Comparison of ENCODE assay signal across 13 cellular contexts in the genomic region with DNA sequence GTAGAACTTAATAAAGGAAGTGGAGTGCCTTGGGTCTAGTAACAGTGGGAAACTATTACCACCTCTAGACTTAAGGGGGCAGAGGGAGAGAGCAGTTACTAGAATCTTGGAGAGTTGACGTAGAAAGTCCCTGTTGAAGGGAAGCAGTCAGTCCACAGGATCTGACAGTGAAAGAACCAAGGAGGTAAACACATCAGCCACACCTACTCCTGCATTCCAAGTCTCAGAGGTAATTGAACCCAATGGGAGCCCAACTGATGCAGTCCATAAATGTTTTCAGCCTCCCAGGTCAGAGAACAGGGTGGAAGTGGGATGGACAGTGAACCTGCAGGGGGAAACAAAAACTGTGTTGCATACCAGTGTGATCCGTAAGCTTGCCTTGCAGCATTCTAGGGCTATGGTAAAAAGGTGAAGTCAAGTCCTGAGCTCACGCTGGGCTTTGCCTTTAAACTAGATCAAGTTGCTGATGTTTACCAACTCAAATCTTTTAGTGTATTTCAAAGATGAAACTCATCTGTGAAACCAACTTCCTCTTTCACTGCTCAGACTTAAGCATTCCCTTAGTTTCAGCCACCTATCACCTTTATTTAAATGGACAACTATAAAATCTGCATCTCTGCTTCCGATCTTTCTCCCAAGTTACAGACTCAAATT. TPM values are rescaled to one million over a fixed set of nuclear protein-coding genes. Genes with fewer than 3 reads are reported as not detected.
DNase-seq lines count a peak whose midpoint lies in the region; ATAC-seq and TF ChIP-seq lines count a peak whose summit lies in the region.
"Had no signal": no experiment of that assay in that cellular context is flagged by ENCODE, and none has a peak within 500 bp of the region (broad histone marks: within the 10 kb centered on the region; RNA-seq: fewer than 3 reads in every experiment).

No MANE protein-coding gene starts in this region.

- no peaks in the 10 kb centered on the region for H4K20me1 ChIP-seq in GM23338 (replicated peaks; ENCODE audit: insufficient read depth)
- H4K20me1 ChIP-seq: BLaER1 treated with 17β-estradiol and CSF1 and Interleukin-3, amounts not matched to agents 10 nM and 100 nM had no signal

- no peak for DNase-seq in AG04450 (ENCODE audit: low read depth, low spot score)
- peak; percentile 67 for DNase-seq in GM23338 (ENCODE audit: low spot score)
- DNase-seq in MCF 10A (ENCODE audit: unreplicated experiment): peak; percentile 41
- DNase-seq in memory B cell (ENCODE audit: low spot score in 2 of 2): peak in 1 of 2 donors; percentile 2
- no peak for DNase-seq in AG20443 (ENCODE audit: low spot score)
- DNase-seq in activated CD4-positive, alpha-beta T cell treated with anti-CD3 and anti-CD28 coated beads, Interleukin-2, amount 10 ng/mL, durations not matched to agents 7 days and 5 days: no peak
- no peak for DNase-seq in activated gamma-delta T cell (lab: John Stamatoyannopoulos, UW)
- DNase-seq: activated CD8-positive, alpha-beta memory T cell treated with anti-CD3 and anti-CD28 coated beads, Interleukin-2, amount 10 ng/mL, durations not matched to agents 7 days and 5 days; MG63; stimulated activated CD4-positive, alpha-beta T cell treated with anti-CD3 and anti-CD28 coated beads, Interleukin-2, amount 100 ng/mL, for 48 hours had no signal

- H3K79me2 ChIP-seq in GM23338 (replicated peaks; ENCODE audit: insufficient read depth): no peaks in the 10 kb centered on the region

- no peaks in the 10 kb centered on the region; the same call in 1 of the 2 replicates for H3K9me3 ChIP-seq in AG04450 (ENCODE audit: control insufficient read depth, insufficient read depth, low read length)
- H3K9me3 ChIP-seq: BLaER1 treated with 17β-estradiol and CSF1 and Interleukin-3, amounts not matched to agents 10 nM and 100 nM; MG63 had no signal

- no peak overlapping the region for H2AFZ ChIP-seq in GM23338

- H3K36me3 Mint-ChIP-seq in GM23338 (ENCODE audit: low read depth): no peaks in the 10 kb centered on the region
- peaks cover 6% of the 10 kb centered on the region for H3K36me3 Mint-ChIP-seq in MCF 10A (ENCODE audit: insufficient read depth, unreplicated experiment)
- H3K36me3 Mint-ChIP-seq in memory B cell: no peaks in the 10 kb centered on the region
- no peaks in the 10 kb centered on the region for H3K36me3 Mint-ChIP-seq in activated CD4-positive, alpha-beta T cell treated with anti-CD3 and anti-CD28 coated beads, Interleukin-2, amount 10 ng/mL, durations not matched to agents 7 days and 5 days (ENCODE audit: low read depth)
- H3K36me3 Mint-ChIP-seq: activated CD8-positive, alpha-beta memory T cell treated with anti-CD3 and anti-CD28 coated beads, Interleukin-2, amount 10 ng/mL, durations not matched to agents 7 days and 5 days had no signal

- no TSS peak for BruUV-seq in MCF 10A (replicated peaks; lab: Mats Ljungman, UMichigan)

- CTCF ChIA-PET in AG04450 (lab: Charles Lee): interaction anchor here (1.0 kb wide), 1 partner anchor 87 kb away, joined by 3 read pairs; no protein-coding TSS in a partner anchor
- CTCF ChIA-PET in MCF 10A (lab: Yijun Ruan, JAX): interaction anchor here (0.7 to 1.1 kb wide), 3 partner anchors 12 to 87 kb away, joined by 3 read pairs; no protein-coding TSS in a partner anchor
- CTCF ChIA-PET in activated CD4-positive, alpha-beta T cell treated with anti-CD3 and anti-CD28 coated beads, Interleukin-2, amount 10 ng/mL, durations not matched to agents 7 days and 5 days (lab: Charles Lee): no interaction called here

- H3K27me3 ChIP-seq in AG04450 (ENCODE audit: control insufficient read depth, insufficient read depth, low read length) (no peaks in the 10 kb centered on the region), GM23338 (ENCODE audit: insufficient read depth) (no peaks in the 10 kb centered on the region)
- H3K27me3 ChIP-seq: BLaER1 treated with 17β-estradiol and CSF1 and Interleukin-3, amounts not matched to agents 10 nM and 100 nM; MG63 had no signal

- POLR2A ChIA-PET in AG04450 (lab: Yijun Ruan, JAX) (no interaction called here), MCF 10A (lab: Yijun Ruan, JAX) (interaction anchor here (0.7 to 5.0 kb wide), 5 partner anchors 8 to 1688 kb away, joined by 3 to 25 read pairs (median 22); no protein-coding TSS in a partner anchor)
- POLR2A ChIA-PET in activated CD4-positive, alpha-beta T cell treated with anti-CD3 and anti-CD28 coated beads, Interleukin-2, amount 10 ng/mL, durations not matched to agents 7 days and 5 days (lab: Charles Lee): no interaction called here

- TF ChIP-seq CTCF in AG04450 (IDR thresholded peaks at IDR 0.05; ENCODE audit: low read depth, low read length): no peak
- TF ChIP-seq CTCF in GM23338 (conservative IDR thresholded peaks at IDR 0.05; ENCODE audit: low read depth in 2 of 2): peak; percentile 11 to 33; a peak in 2 of 4 replicates
- no peak for TF ChIP-seq CTCF in MCF 10A (IDR thresholded peaks at IDR 0.05; ENCODE audit: unreplicated experiment)

- H3F3A ChIP-seq in GM23338 (replicated peaks; ENCODE audit: low read depth): no peaks in the 10 kb centered on the region

- H3K4me1 ChIP-seq in GM23338 (ENCODE audit: insufficient read depth): 0 out of 2 replicates have a peak, but pooled peaks cover 4% of the 10 kb centered on the region

- H3K9me2 ChIP-seq in GM23338 (ENCODE audit: insufficient read depth): no peaks in the 10 kb centered on the region

- H3K4me1 Mint-ChIP-seq in GM23338 (peaks cover 27% of the 10 kb centered on the region), MCF 10A (ENCODE audit: insufficient read depth, unreplicated experiment) (peaks cover 68% of the 10 kb centered on the region), memory B cell (peaks cover 14% of the 10 kb centered on the region)
- no peaks in the 10 kb centered on the region for H3K4me1 Mint-ChIP-seq in activated CD4-positive, alpha-beta T cell treated with anti-CD3 and anti-CD28 coated beads, Interleukin-2, amount 10 ng/mL, durations not matched to agents 7 days and 5 days

- no peak overlapping the region for H3K4me2 ChIP-seq in GM23338

- no peak overlapping the region for H3K27ac Mint-ChIP-seq in GM23338
- peak overlapping the region; percentile 99 for H3K27ac Mint-ChIP-seq in MCF 10A (ENCODE audit: low read depth, unreplicated experiment)
- no peak overlapping the region for H3K27ac Mint-ChIP-seq in memory B cell
- no peak overlapping the region for H3K27ac Mint-ChIP-seq in activated CD4-positive, alpha-beta T cell treated with anti-CD3 and anti-CD28 coated beads, Interleukin-2, amount 10 ng/mL, durations not matched to agents 7 days and 5 days
- H3K27ac Mint-ChIP-seq: activated CD8-positive, alpha-beta memory T cell treated with anti-CD3 and anti-CD28 coated beads, Interleukin-2, amount 10 ng/mL, durations not matched to agents 7 days and 5 days had no signal

- H3K4me3 ChIP-seq in AG04450 (ENCODE audit: low read depth, low read length): no peak overlapping the region
- H3K4me3 ChIP-seq in GM23338: no peak overlapping the region
- H3K4me3 ChIP-seq: BLaER1 treated with 17β-estradiol and CSF1 and Interleukin-3, amounts not matched to agents 10 nM and 100 nM; MG63 had no signal

- H3K27ac ChIP-seq in AG04450 (ENCODE audit: low read depth, low read length) (peak overlapping the region; percentile 11), GM23338 (ENCODE audit: low read depth) (no peak overlapping the region; the same call in 1 of the 2 replicates)
- H3K27ac ChIP-seq: BLaER1 treated with 17β-estradiol and CSF1 and Interleukin-3, amounts not matched to agents 10 nM and 100 nM had no signal

- H3K27me3 Mint-ChIP-seq in GM23338 (ENCODE audit: insufficient read depth, low read depth, poor library complexity) (no peaks in the 10 kb centered on the region), MCF 10A (ENCODE audit: insufficient read depth, unreplicated experiment) (no peaks in the 10 kb centered on the region), memory B cell (peaks cover 5% of the 10 kb centered on the region)
- H3K27me3 Mint-ChIP-seq in activated CD4-positive, alpha-beta T cell treated with anti-CD3 and anti-CD28 coated beads, Interleukin-2, amount 10 ng/mL, durations not matched to agents 7 days and 5 days: peaks cover 22% of the 10 kb centered on the region

- H3K9me3 Mint-ChIP-seq in GM23338 (no peaks in the 10 kb centered on the region; the same call in 2 of the 3 replicates), MCF 10A (ENCODE audit: unreplicated experiment) (no peaks in the 10 kb centered on the region), memory B cell (no peaks in the 10 kb centered on the region)
- no peaks in the 10 kb centered on the region for H3K9me3 Mint-ChIP-seq in activated CD4-positive, alpha-beta T cell treated with anti-CD3 and anti-CD28 coated beads, Interleukin-2, amount 10 ng/mL, durations not matched to agents 7 days and 5 days

- intact Hi-C loops in MCF 10A (cut with micrococcal nuclease): no loop called here

- peak; percentile 86 for ATAC-seq in GM23338
- peak; percentile 85 for ATAC-seq in memory B cell (ENCODE audit: low read depth)
- ATAC-seq in HG02970 (IDR thresholded peaks at IDR 0.05; ENCODE audit: low FRiP score, unreplicated experiment): no peak
- ATAC-seq: activated CD8-positive, alpha-beta memory T cell treated with anti-CD3 and anti-CD28 coated beads, Interleukin-2, amount 10 ng/mL, durations not matched to agents 7 days and 5 days; left lobe of liver had no signal

- no peaks in the 10 kb centered on the region for H3K36me3 ChIP-seq in GM23338 (ENCODE audit: insufficient read depth)
- H3K36me3 ChIP-seq: BLaER1 treated with 17β-estradiol and CSF1 and Interleukin-3, amounts not matched to agents 10 nM and 100 nM; MG63 had no signal

- H3K4me3 Mint-ChIP-seq in GM23338: no peak overlapping the region
- H3K4me3 Mint-ChIP-seq in MCF 10A (ENCODE audit: unreplicated experiment): no peak overlapping the region
- H3K4me3 Mint-ChIP-seq in memory B cell: no peak overlapping the region
- no peak overlapping the region for H3K4me3 Mint-ChIP-seq in activated CD4-positive, alpha-beta T cell treated with anti-CD3 and anti-CD28 coated beads, Interleukin-2, amount 10 ng/mL, durations not matched to agents 7 days and 5 days
- H3K4me3 Mint-ChIP-seq: activated CD8-positive, alpha-beta memory T cell treated with anti-CD3 and anti-CD28 coated beads, Interleukin-2, amount 10 ng/mL, durations not matched to agents 7 days and 5 days had no signal

TF ChIP-seq in GM23338, 12 proteins besides CTCF, POLR2A, EP300 and RAD21 (continues in another document):
- TF ChIP-seq POLR2AphosphoS5 (IDR thresholded peaks at IDR 0.05; ENCODE audit: low read depth) (no peak), CREB1 (CRISPR knock-in tag; IDR thresholded peaks at IDR 0.05; ENCODE audit: low read depth) (no peak)

RNA-seq across cellular contexts. Expression of a gene that starts 57.2 kb away (rescaled TPM):
- polyA plus RNA-seq in AG04450 (2011; rRNA removed) (1.3 and 1.5 TPM in 2 replicates), GM23338 (2016; fragmentation: Nextera tagmentation; extraction: Ambion mirVana) (0.84 and 0.89 TPM in 2 replicates)
- 1.2 and 1.5 TPM in 2 replicates for polyA minus RNA-seq in AG04450 (2011; rRNA and poly(A)+ RNA removed)
- total RNA-seq in GM23338 (2014; rRNA removed; shearing (Covaris generic)): 1.3 and 2.0 TPM in 2 replicates
- 0.09 and 0.10 TPM in 2 replicates for total RNA-seq in MCF 10A (2022)
- not detected for total RNA-seq in activated CD4-positive, alpha-beta T cell treated with anti-CD3 and anti-CD28 coated beads, Interleukin-2, amount 10 ng/mL, durations not matched to agents 7 days and 5 days
- total RNA-seq: activated CD8-positive, alpha-beta memory T cell treated with anti-CD3 and anti-CD28 coated beads, Interleukin-2, amount 10 ng/mL, durations not matched to agents 7 days and 5 days had no signal

Comparison
In these comparisons a context has a peak if more than half of its experiments do, and no peak if none do; other contexts are left out.
1. DNase-seq: peak in GM23338 (single experiment) and MCF 10A (single experiment); none in AG04450 (single experiment), AG20443 (single experiment), activated CD4-positive, alpha-beta T cell treated with anti-CD3 and anti-CD28 coated beads, Interleukin-2, amount 10 ng/mL, durations not matched to agents 7 days and 5 days (single experiment) and activated gamma-delta T cell (single experiment).
2. CTCF ChIP-seq: peak in GM23338 (2 of 2); none in AG04450 (single experiment) and MCF 10A (single experiment).